Comparison of ENCODE assay signal across 2 cellular contexts in the genomic region with DNA sequence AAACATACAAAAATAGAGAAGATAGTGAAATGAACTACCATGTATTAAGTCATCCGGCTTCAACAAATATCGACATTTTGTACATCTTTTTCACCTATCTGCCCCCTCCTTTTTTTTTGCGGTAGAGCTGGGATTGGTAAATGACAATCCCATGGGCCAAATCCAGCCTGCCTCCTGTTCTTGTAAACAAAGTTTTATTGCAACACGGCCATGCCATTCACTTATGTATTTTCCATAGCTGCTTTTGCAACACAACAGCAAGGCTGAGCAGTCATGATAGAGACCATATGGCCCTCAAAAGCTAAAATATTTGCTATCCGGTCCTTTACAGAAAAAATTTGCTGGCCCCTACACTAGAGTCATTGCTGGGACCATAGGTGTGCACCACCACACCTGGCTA.
TF ChIP-seq lines count a peak whose summit lies in the region.

No MANE protein-coding gene starts in this region.

TF ChIP-seq in SK-N-SH, 30 proteins besides CTCF, POLR2A, EP300 and RAD21 (continued from another document):
- TF ChIP-seq PBX3 (IDR thresholded peaks at IDR 0.05) (no peak), FOXJ3 (CRISPR knock-in tag; IDR thresholded peaks at IDR 0.05) (no peak), MEF2A (IDR thresholded peaks at IDR 0.05; ENCODE audit: borderline replicate concordance, low read depth) (no peak), NRF1 (IDR thresholded peaks at IDR 0.05; ENCODE audit: low read depth, low read length) (no peak), JUND (IDR thresholded peaks at IDR 0.05) (no peak), TEAD4 (IDR thresholded peaks at IDR 0.05; ENCODE audit: borderline replicate concordance, insufficient read depth) (no peak), TCF12 (IDR thresholded peaks at IDR 0.05) (no peak)
- TF ChIP-seq, protein P1, sequence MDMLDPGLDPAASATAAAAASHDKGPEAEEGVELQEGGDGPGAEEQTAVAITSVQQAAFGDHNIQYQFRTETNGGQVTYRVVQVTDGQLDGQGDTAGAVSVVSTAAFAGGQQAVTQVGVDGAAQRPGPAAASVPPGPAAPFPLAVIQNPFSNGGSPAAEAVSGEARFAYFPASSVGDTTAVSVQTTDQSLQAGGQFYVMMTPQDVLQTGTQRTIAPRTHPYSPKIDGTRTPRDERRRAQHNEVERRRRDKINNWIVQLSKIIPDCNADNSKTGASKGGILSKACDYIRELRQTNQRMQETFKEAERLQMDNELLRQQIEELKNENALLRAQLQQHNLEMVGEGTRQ (IDR thresholded peaks at IDR 0.05; ENCODE audit: borderline replicate concordance, low read depth, low read length) = no peak

TF ChIP-seq in SK-N-SH treated with all-trans-retinoic acid at 6 μM for 48 hours, 23 proteins besides CTCF, POLR2A, EP300 and RAD21 (continued from another document):
- TF ChIP-seq, protein P2, sequence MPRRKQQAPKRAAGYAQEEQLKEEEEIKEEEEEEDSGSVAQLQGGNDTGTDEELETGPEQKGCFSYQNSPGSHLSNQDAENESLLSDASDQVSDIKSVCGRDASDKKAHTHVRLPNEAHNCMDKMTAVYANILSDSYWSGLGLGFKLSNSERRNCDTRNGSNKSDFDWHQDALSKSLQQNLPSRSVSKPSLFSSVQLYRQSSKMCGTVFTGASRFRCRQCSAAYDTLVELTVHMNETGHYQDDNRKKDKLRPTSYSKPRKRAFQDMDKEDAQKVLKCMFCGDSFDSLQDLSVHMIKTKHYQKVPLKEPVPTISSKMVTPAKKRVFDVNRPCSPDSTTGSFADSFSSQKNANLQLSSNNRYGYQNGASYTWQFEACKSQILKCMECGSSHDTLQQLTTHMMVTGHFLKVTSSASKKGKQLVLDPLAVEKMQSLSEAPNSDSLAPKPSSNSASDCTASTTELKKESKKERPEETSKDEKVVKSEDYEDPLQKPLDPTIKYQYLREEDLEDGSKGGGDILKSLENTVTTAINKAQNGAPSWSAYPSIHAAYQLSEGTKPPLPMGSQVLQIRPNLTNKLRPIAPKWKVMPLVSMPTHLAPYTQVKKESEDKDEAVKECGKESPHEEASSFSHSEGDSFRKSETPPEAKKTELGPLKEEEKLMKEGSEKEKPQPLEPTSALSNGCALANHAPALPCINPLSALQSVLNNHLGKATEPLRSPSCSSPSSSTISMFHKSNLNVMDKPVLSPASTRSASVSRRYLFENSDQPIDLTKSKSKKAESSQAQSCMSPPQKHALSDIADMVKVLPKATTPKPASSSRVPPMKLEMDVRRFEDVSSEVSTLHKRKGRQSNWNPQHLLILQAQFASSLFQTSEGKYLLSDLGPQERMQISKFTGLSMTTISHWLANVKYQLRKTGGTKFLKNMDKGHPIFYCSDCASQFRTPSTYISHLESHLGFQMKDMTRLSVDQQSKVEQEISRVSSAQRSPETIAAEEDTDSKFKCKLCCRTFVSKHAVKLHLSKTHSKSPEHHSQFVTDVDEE (CRISPR knock-in tag; IDR thresholded peaks at IDR 0.05) = no peak
- TF ChIP-seq ZFP30 (CRISPR knock-in tag; IDR thresholded peaks at IDR 0.05) = no peak
- no peak for TF ChIP-seq PATZ1 (CRISPR knock-in tag; IDR thresholded peaks at IDR 0.05; ENCODE audit: borderline replicate concordance)
